In the genomic region with DNA sequence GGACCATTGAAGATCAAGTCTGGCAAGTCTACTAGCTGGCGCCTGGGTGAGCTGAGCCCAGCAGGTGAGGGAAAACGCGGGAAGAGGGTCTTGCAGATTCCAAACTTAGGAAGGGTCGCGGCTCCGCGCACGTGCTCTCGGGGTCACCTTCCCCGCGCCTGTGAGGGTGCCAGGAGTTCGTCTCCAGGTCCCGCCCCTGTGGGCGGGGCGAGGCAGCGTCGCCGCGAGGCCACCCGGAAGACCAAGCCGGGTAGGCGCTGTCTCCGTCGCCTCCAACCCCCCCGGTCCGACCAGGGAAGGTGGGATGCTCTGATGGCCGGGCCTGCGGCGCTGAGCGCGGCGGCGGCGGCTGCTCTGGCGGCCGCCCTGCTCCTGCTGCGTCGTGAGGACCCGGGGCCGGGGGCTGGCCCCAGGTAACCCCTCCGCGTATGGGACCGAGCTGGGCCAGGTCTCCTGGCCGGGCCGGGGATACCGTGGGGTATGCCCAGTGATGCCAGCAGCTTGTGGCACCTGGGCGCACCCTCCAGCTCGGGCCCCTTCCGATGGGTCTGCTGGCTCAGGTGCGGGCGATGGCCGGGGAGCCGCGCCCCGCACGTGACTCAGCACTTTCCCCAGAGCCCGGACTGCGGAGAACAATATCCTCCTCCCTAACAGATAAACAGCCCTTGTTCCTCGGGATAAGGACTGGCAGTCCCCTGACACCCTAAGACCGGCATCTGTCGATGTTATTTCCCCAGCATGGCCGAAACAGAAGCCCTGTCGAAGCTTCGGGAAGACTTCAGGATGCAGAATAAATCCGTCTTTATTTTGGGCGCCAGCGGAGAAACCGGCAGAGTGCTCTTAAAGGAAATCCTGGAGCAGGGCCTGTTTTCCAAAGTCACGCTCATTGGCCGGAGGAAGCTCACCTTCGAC, we compare ENCODE assay signal across 8 cellular contexts. TPM values are rescaled to one million over a fixed set of nuclear protein-coding genes. Genes with fewer than 3 reads are reported as not detected.
DNase-seq lines count a peak whose midpoint lies in the region; ATAC-seq and TF ChIP-seq lines count a peak whose summit lies in the region.

HTATIP2 (plus strand) TSS at position 215 of the 912 bp plus-strand sequence; CDS start at position 739, 524 bp downstream.

- H3K4me3 Mint-ChIP-seq in activated naive CD8-positive, alpha-beta T cell treated with anti-CD3 and anti-CD28 coated beads for 36 hours = peak within 1 kb of the TSS; percentile 83

- WGBS in tibial nerve, 2 donors = 5% methylated on average over 42 to 46 of the region's 71 CpGs

- peak within 1 kb of the TSS; percentile 70 for H3K4me2 ChIP-seq in parathyroid adenoma (ENCODE audit: low read length)

- no peaks in the 10 kb centered on the region for H3K9me3 ChIP-seq in RWPE2 (ENCODE audit: severe bottlenecking)
- H3K9me3 ChIP-seq in cardiac muscle cell (ENCODE audit: low read depth) = no peaks in the 10 kb centered on the region
- no peaks in the 10 kb centered on the region for H3K9me3 ChIP-seq in parathyroid adenoma (ENCODE audit: control insufficient read depth, low read length)
- H3K9me3 ChIP-seq in tibial nerve = no peaks in the 10 kb centered on the region

- H3K36me3 ChIP-seq in RWPE2 (ENCODE audit: low read depth) = no peaks in the 10 kb centered on the region
- no peaks in the 10 kb centered on the region for H3K36me3 ChIP-seq in cardiac muscle cell
- H3K36me3 ChIP-seq in parathyroid adenoma (ENCODE audit: control insufficient read depth, insufficient read depth, low read length) = no peaks in the 10 kb centered on the region
- H3K36me3 ChIP-seq in tibial nerve = peaks cover 0 to 4% (median 0%) of the 10 kb centered on the region in 3 donors

- no peaks in the 10 kb centered on the region for H3K27me3 Mint-ChIP-seq in activated naive CD8-positive, alpha-beta T cell treated with anti-CD3 and anti-CD28 coated beads for 36 hours

- H3K4me1 Mint-ChIP-seq in activated naive CD8-positive, alpha-beta T cell treated with anti-CD3 and anti-CD28 coated beads for 36 hours = peaks cover 60% of the 10 kb centered on the region

- TF ChIP-seq POLR2A in tibial nerve (IDR thresholded peaks at IDR 0.05) = peak in 1 of 2 donors; percentile 54

- peak within 1 kb of the TSS; percentile 43 for H3K9ac ChIP-seq in parathyroid adenoma

- peak in 1 of 2 donors; percentile 80 for TF ChIP-seq EP300 in tibial nerve (IDR thresholded peaks at IDR 0.05)

- H3K27ac ChIP-seq in RWPE2 (ENCODE audit: poor library complexity, severe bottlenecking) (peak within 1 kb of the TSS; percentile 43), cardiac muscle cell (no peak within 1 kb of the TSS), parathyroid adenoma (no peak within 1 kb of the TSS), tibial nerve (peak within 1 kb of the TSS; percentile 59 to 99 (median 98))

- peak within 1 kb of the TSS; percentile 82 for H3K27ac Mint-ChIP-seq in activated naive CD8-positive, alpha-beta T cell treated with anti-CD3 and anti-CD28 coated beads for 36 hours

- H3K79me2 ChIP-seq in parathyroid adenoma = no peaks in the 10 kb centered on the region

- H2AFZ ChIP-seq in parathyroid adenoma = peak within 1 kb of the TSS; percentile 93

- peak; percentile 0 to 83 (median 58) for DNase-seq in C1 segment of cervical spinal cord (lab: John Stamatoyannopoulos, UW)
- no peak for DNase-seq in RWPE2 (ENCODE audit: low spot score)
- DNase-seq in activated naive CD8-positive, alpha-beta T cell treated with anti-CD3 and anti-CD28 coated beads for 36 hours = peak; percentile 79
- peak; percentile 19 to 71 for DNase-seq in cardiac muscle cell (ENCODE audit: low read depth in 1 of 2, low spot score in 1 of 2)
- peak in 1 of 2 donors; percentile 63 for DNase-seq in tibial nerve (ENCODE audit: low spot score in 2 of 2)

- ATAC-seq in GM19351 (IDR thresholded peaks at IDR 0.05; ENCODE audit: unreplicated experiment) = peak; percentile 86
- ATAC-seq in HG03469 (IDR thresholded peaks at IDR 0.05; ENCODE audit: unreplicated experiment) = peak; percentile 92
- ATAC-seq in RWPE2 (ENCODE audit: low read depth) = peak; percentile 64

- H3K4me3 ChIP-seq in RWPE2 (ENCODE audit: severe bottlenecking) (peak within 1 kb of the TSS; percentile 45), cardiac muscle cell (peak within 1 kb of the TSS; percentile 24), parathyroid adenoma (ENCODE audit: low read depth, low read length) (peak within 1 kb of the TSS; percentile 65), tibial nerve (peak within 1 kb of the TSS; percentile 56 to 98 (median 91))

- peaks cover 49% of the 10 kb centered on the region for H3K36me3 Mint-ChIP-seq in activated naive CD8-positive, alpha-beta T cell treated with anti-CD3 and anti-CD28 coated beads for 36 hours

- no peaks in the 10 kb centered on the region for H3K27me3 ChIP-seq in RWPE2 (ENCODE audit: insufficient read depth, poor library complexity, severe bottlenecking)
- peaks cover 19% of the 10 kb centered on the region for H3K27me3 ChIP-seq in cardiac muscle cell
- H3K27me3 ChIP-seq in parathyroid adenoma (ENCODE audit: control insufficient read depth, insufficient read depth, low read length) = no peaks in the 10 kb centered on the region
- H3K27me3 ChIP-seq in tibial nerve = no peaks in the 10 kb centered on the region

- peaks cover 34% of the 10 kb centered on the region for H3K4me1 ChIP-seq in RWPE2 (ENCODE audit: insufficient read depth, poor library complexity, severe bottlenecking)
- H3K4me1 ChIP-seq in cardiac muscle cell (ENCODE audit: low read depth) = no peaks in the 10 kb centered on the region
- no peaks in the 10 kb centered on the region for H3K4me1 ChIP-seq in parathyroid adenoma
- peaks cover 0 to 40% (median 14%) of the 10 kb centered on the region in 4 donors for H3K4me1 ChIP-seq in tibial nerve

- H3K9me3 Mint-ChIP-seq in activated naive CD8-positive, alpha-beta T cell treated with anti-CD3 and anti-CD28 coated beads for 36 hours = peaks cover 4% of the 10 kb centered on the region

- TF ChIP-seq CTCF in RWPE2 (IDR thresholded peaks at IDR 0.05; ENCODE audit: poor library complexity, severe bottlenecking) (no peak), cardiac muscle cell (IDR thresholded peaks at IDR 0.05; ENCODE audit: low read depth, low read length) (no peak), parathyroid adenoma (IDR thresholded peaks at IDR 0.05) (no peak), tibial nerve (IDR thresholded peaks at IDR 0.05) (peak in 2 of 5 experiments; percentile 6 to 7)

RNA-seq across cellular contexts. Expression of gene HTATIP2, which starts in this region (rescaled TPM):
- 10 to 100 TPM; 44.3 to 45.7 TPM for total RNA-seq in activated naive CD8-positive, alpha-beta T cell treated with anti-CD3 and anti-CD28 coated beads for 36 hours
- total RNA-seq in cardiac muscle cell = 3.4 and 4.9 TPM in 2 replicates
- polyA plus RNA-seq in cardiac muscle cell = 2.0 and 14.1 TPM in 2 replicates
- total RNA-seq in tibial nerve = 10 to 100 TPM; 19.3 to 37.1 (median 28.5) TPM

Comparison
In these comparisons a context has a peak if more than half of its experiments do, and no peak if none do; other contexts are left out.
1. H3K27ac ChIP-seq: peak in RWPE2 (single experiment) and tibial nerve (4 of 4); none in cardiac muscle cell (single experiment) and parathyroid adenoma (single experiment).
2. H3K4me3 ChIP-seq: peak in every context shown above with its lines; median percentile 91 in tibial nerve; 65 in parathyroid adenoma; 45 in RWPE2; 24 in cardiac muscle cell.
3. Peak in every context shown above with its lines, with median percentiles within 50 percentile points of each other: ATAC-seq.